15 cellular contexts compared by ENCODE assay signal in the genomic region with DNA sequence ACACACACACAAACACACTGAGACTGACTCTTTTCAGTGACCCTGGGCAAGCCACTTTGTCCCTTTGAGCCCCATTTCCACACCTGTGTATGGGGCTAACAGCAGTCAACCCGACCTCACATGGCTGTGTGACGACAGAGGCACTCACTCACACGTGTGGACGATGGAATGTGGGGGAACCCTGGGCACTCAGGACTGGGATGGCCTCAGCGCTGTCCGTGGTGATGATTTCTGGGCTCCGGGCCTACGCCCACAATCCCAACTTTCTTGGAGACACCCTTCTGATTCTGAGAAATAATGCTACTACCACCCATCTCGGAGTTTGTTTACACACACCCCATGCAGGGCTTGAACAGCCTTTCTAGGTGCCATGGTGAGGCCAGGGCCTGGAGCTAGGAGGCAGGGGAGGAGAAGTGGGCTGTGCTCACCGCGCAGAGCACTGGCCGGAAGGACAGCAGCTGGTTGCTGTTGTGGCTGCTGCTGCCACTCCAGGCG. TPM values are rescaled to one million over a fixed set of nuclear protein-coding genes. Genes with fewer than 3 reads are reported as not detected.
DNase-seq lines count a peak whose midpoint lies in the region; ATAC-seq and TF ChIP-seq lines count a peak whose summit lies in the region.
"Had no signal": no experiment of that assay in that cellular context is flagged by ENCODE, and none has a peak within 500 bp of the region (broad histone marks: within the 10 kb centered on the region; RNA-seq: fewer than 3 reads in every experiment).

No MANE protein-coding gene starts in this region.

- no peak overlapping the region for H3K27ac ChIP-seq in CD8-positive, alpha-beta T cell (ENCODE audit: low read depth, low read length)
- no peak overlapping the region for H3K27ac ChIP-seq in liver (ENCODE audit: low read depth in 1 of 2, low read length in 2 of 2)

- peaks cover 14% of the 10 kb centered on the region for H3K4me1 ChIP-seq in CD8-positive, alpha-beta T cell (ENCODE audit: insufficient read depth, low read length)
- peaks cover 11 to 24% (median 19%) of the 10 kb centered on the region in 4 donors for H3K4me1 ChIP-seq in liver (ENCODE audit: control insufficient read depth in 4 of 4, insufficient read depth in 4 of 4, low read length in 3 of 4)

- no peaks in the 10 kb centered on the region for H3K9me3 ChIP-seq in CD8-positive, alpha-beta T cell (ENCODE audit: low read length)
- no peaks in the 10 kb centered on the region for H3K9me3 ChIP-seq in liver (ENCODE audit: control insufficient read depth in 4 of 4, low read length in 3 of 4)

- POLR2A ChIA-PET in CD8-positive, alpha-beta T cell (lab: Charles Lee), result no interaction called here

- WGBS in liver, result 18% methylated on average over 13 of the region's 13 CpGs
- WGBS in lower leg skin, 2 donors, result 9 to 22% methylated on average over 12 to 13 of the region's 13 CpGs

- no peak for TF ChIP-seq POLR2A in lower leg skin (IDR thresholded peaks at IDR 0.05)

- no peaks in the 10 kb centered on the region for H3K36me3 ChIP-seq in CD8-positive, alpha-beta T cell (ENCODE audit: insufficient read depth, low read length)
- no peaks in the 10 kb centered on the region for H3K36me3 ChIP-seq in liver (ENCODE audit: control insufficient read depth in 4 of 4, insufficient read depth in 3 of 4, low read depth in 1 of 4, low read length in 3 of 4)

- DNase-seq in CD8-positive, alpha-beta T cell, result no peak
- DNase-seq in cardiac fibroblast (ENCODE audit: low read depth in 2 of 2) (peak; percentile 27 to 43), DMS 273 (lab: John Stamatoyannopoulos, UW; ENCODE audit: unreplicated experiment) (no peak), lower leg skin (ENCODE audit: low spot score in 2 of 2) (no peak)
- DNase-seq: activated CD4-positive, CD25-positive, alpha-beta regulatory T cell; activated T-cell treated with anti-CD3 and anti-CD28 coated beads for 4 hours; anterior cingulate cortex; NCI-H1436; NCI-H69 had no signal

- no peak overlapping the region for H3K9ac ChIP-seq in liver (ENCODE audit: low read depth in 1 of 2, low read length in 2 of 2)

- peaks cover 6% of the 10 kb centered on the region for H3K4me1 Mint-ChIP-seq in CD8-positive, alpha-beta T cell (ENCODE audit: low read depth)

- no peak for TF ChIP-seq RAD21 in Ishikawa (IDR thresholded peaks at IDR 0.05; ENCODE audit: low read depth)
- no peak for TF ChIP-seq RAD21 in liver (IDR thresholded peaks at IDR 0.05)

- no peak overlapping the region for H3K27ac Mint-ChIP-seq in CD8-positive, alpha-beta T cell

- CTCF ChIA-PET in CD8-positive, alpha-beta T cell (lab: Charles Lee), result interaction anchor here (1.1 to 2.7 kb wide), 2 partner anchors 12 to 139 kb away, joined by 3 to 9 read pairs; no protein-coding TSS in a partner anchor

- H3K36me3 Mint-ChIP-seq in CD8-positive, alpha-beta T cell, result no peaks in the 10 kb centered on the region

- intact Hi-C loops in CD8-positive, alpha-beta T cell (cut with DNase I, micrococcal nuclease), result loop anchor here in 1 of 2 experiments (10.0 kb wide), 1 partner anchor 163 kb away; no protein-coding TSS in a partner anchor
- intact Hi-C loops in lower leg skin (cut with DNase I; ENCODE audit: low total_unique reads), result no loop called here

- H3K4me3 ChIP-seq in CD8-positive, alpha-beta T cell (ENCODE audit: low read depth, low read length), result no peak overlapping the region
- no peak overlapping the region for H3K4me3 ChIP-seq in cardiac fibroblast (replicated peaks in 1 of 2; ENCODE audit: low read depth in 2 of 2, low read length in 2 of 2)
- no peak overlapping the region for H3K4me3 ChIP-seq in liver (ENCODE audit: low read depth in 1 of 3, low read length in 3 of 3)
- H3K4me3 ChIP-seq in lower leg skin (ENCODE audit: low read depth, poor library complexity, severe bottlenecking), result no peak overlapping the region

- no peaks in the 10 kb centered on the region for H3K9me3 Mint-ChIP-seq in CD8-positive, alpha-beta T cell

- H3K4me3 Mint-ChIP-seq in CD8-positive, alpha-beta T cell, result peak overlapping the region; percentile 15

- H3K27me3 ChIP-seq in CD8-positive, alpha-beta T cell (ENCODE audit: insufficient read depth, low read length), result peaks cover 58% of the 10 kb centered on the region
- peaks cover 10 to 29% (median 21%) of the 10 kb centered on the region in 4 donors for H3K27me3 ChIP-seq in liver (ENCODE audit: control insufficient read depth in 4 of 4, insufficient read depth in 4 of 4, low read length in 3 of 4)

- peaks cover 73% of the 10 kb centered on the region for H3K27me3 Mint-ChIP-seq in CD8-positive, alpha-beta T cell (ENCODE audit: low read depth)

- no peak for TF ChIP-seq CTCF in CD8-positive, alpha-beta T cell (IDR thresholded peaks at IDR 0.05)
- no peak for TF ChIP-seq CTCF in cardiac fibroblast (IDR thresholded peaks at IDR 0.05; ENCODE audit: low read depth, low read length)
- TF ChIP-seq CTCF in liver (IDR thresholded peaks at IDR 0.05; ENCODE audit: low read depth, low read length, missing input control), result no peak
- TF ChIP-seq CTCF in lower leg skin (IDR thresholded peaks at IDR 0.05), result no peak

- ATAC-seq in CD8-positive, alpha-beta T cell, result no peak
- ATAC-seq in HG03045 (IDR thresholded peaks at IDR 0.05; ENCODE audit: unreplicated experiment) (no peak), HG03025 (IDR thresholded peaks at IDR 0.05; ENCODE audit: low FRiP score, unreplicated experiment) (no peak)
- ATAC-seq: sciatic nerve had no signal

- no peak for TF ChIP-seq EP300 in Ishikawa (IDR thresholded peaks at IDR 0.05; ENCODE audit: borderline replicate concordance)

TF ChIP-seq in Ishikawa, 13 proteins besides CTCF, POLR2A, EP300 and RAD21 (continues in another document):
- TF ChIP-seq TEAD4 (IDR thresholded peaks at IDR 0.05), result peak; percentile 71
- TF ChIP-seq, protein P1, sequence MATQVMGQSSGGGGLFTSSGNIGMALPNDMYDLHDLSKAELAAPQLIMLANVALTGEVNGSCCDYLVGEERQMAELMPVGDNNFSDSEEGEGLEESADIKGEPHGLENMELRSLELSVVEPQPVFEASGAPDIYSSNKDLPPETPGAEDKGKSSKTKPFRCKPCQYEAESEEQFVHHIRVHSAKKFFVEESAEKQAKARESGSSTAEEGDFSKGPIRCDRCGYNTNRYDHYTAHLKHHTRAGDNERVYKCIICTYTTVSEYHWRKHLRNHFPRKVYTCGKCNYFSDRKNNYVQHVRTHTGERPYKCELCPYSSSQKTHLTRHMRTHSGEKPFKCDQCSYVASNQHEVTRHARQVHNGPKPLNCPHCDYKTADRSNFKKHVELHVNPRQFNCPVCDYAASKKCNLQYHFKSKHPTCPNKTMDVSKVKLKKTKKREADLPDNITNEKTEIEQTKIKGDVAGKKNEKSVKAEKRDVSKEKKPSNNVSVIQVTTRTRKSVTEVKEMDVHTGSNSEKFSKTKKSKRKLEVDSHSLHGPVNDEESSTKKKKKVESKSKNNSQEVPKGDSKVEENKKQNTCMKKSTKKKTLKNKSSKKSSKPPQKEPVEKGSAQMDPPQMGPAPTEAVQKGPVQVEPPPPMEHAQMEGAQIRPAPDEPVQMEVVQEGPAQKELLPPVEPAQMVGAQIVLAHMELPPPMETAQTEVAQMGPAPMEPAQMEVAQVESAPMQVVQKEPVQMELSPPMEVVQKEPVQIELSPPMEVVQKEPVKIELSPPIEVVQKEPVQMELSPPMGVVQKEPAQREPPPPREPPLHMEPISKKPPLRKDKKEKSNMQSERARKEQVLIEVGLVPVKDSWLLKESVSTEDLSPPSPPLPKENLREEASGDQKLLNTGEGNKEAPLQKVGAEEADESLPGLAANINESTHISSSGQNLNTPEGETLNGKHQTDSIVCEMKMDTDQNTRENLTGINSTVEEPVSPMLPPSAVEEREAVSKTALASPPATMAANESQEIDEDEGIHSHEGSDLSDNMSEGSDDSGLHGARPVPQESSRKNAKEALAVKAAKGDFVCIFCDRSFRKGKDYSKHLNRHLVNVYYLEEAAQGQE (IDR thresholded peaks at IDR 0.05; ENCODE audit: low read depth), result peak; percentile 86
- no peak for TF ChIP-seq EGR1 (IDR thresholded peaks at IDR 0.05)
- TF ChIP-seq ZBTB7A (IDR thresholded peaks at IDR 0.05; ENCODE audit: low read depth), result no peak

TF ChIP-seq in liver, 16 proteins besides CTCF, POLR2A, EP300 and RAD21:
- TF ChIP-seq, protein P1 (IDR thresholded peaks at IDR 0.05), result peak; percentile 84
- TF ChIP-seq RXRA (IDR thresholded peaks at IDR 0.05), result no peak
- no peak for TF ChIP-seq GABPA (IDR thresholded peaks at IDR 0.05 in 1 of 2, conservative IDR thresholded peaks at IDR 0.05 in 1 of 2)
- TF ChIP-seq HNF4A (conservative IDR thresholded peaks at IDR 0.05), result no peak
- TF ChIP-seq SP1 (IDR thresholded peaks at IDR 0.05), result no peak
- TF ChIP-seq TAF1 (conservative IDR thresholded peaks at IDR 0.05), result no peak

RNA-seq across cellular contexts. Expression of a gene that starts 1.5 kb away (rescaled TPM):
- not detected for total RNA-seq in CD8-positive, alpha-beta T cell
- total RNA-seq in liver (not detected), lower leg skin (not detected)
- not detected for polyA plus RNA-seq in liver
- total RNA-seq: sciatic nerve had no signal
- polyA plus RNA-seq: CD14-positive monocyte had no signal

RNA-seq across cellular contexts. Expression of a gene that starts 6.7 kb away (rescaled TPM):
- total RNA-seq in CD8-positive, alpha-beta T cell, result not detected
- total RNA-seq in liver (not detected), lower leg skin (not detected)
- not detected for polyA plus RNA-seq in liver
- total RNA-seq: sciatic nerve had no signal
- polyA plus RNA-seq: CD14-positive monocyte had no signal

RNA-seq across cellular contexts. Expression of a gene that starts 32.3 kb away (rescaled TPM):
- not detected for total RNA-seq in CD8-positive, alpha-beta T cell
- total RNA-seq in liver (not detected), lower leg skin (not detected)
- not detected for polyA plus RNA-seq in liver
- total RNA-seq: sciatic nerve had no signal
- polyA plus RNA-seq: CD14-positive monocyte had no signal

RNA-seq across cellular contexts. Expression of a gene that starts 49.6 kb away (rescaled TPM):
- total RNA-seq in CD8-positive, alpha-beta T cell, result not detected
- total RNA-seq in liver, result not detected
- not detected for polyA plus RNA-seq in liver
- total RNA-seq in lower leg skin, result not detected
- polyA plus RNA-seq: CD14-positive monocyte had no signal

Comparison
In these comparisons a context has a peak if more than half of its experiments do, and no peak if none do; other contexts are left out.
1. DNase-seq: peak in cardiac fibroblast (2 of 2); none in CD8-positive, alpha-beta T cell (0 of 7), DMS 273 (single experiment) and lower leg skin (0 of 2).